18 cellular contexts compared by ENCODE assay signal in the genomic region with DNA sequence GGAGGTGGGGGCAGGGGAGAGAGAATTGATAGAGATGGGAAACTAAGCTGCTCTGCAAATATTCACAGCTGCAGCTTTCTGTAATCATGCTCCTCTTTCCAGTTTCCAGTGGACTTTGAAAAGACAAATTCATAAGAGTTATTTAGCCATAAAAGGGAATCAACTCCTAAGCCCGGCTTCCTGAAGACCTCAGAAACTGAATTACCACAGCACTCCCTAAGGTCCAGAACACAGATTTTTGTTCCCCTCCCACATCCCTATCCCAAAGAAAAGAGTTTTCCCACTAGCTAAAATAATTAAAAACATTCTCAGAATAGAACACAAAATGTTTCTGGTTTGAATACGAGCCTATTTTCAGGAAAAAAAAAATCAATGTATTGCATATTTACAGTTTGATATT.
"Had no signal": no experiment of that assay in that cellular context is flagged by ENCODE, and none has a peak within 500 bp of the region (broad histone marks: within the 10 kb centered on the region; RNA-seq: fewer than 3 reads in every experiment).

No MANE protein-coding gene starts in this region.

- H3K4me3 ChIP-seq: dorsolateral prefrontal cortex, lung, mucosa of descending colon, SJSA1, skin epidermis, transverse colon had no signal

- H3K27ac ChIP-seq: brain microvascular endothelial cell, dorsolateral prefrontal cortex, transverse colon had no signal

- DNase-seq: activated CD4-positive, alpha-beta T cell treated with anti-CD3 and anti-CD28 coated beads for 1 hour; activated CD4-positive, alpha-beta T cell treated with anti-CD3 and anti-CD28 coated beads, Interleukin-2, amount 50 U/mL, for 48 hours; activated effector memory CD4-positive, alpha-beta T cell treated with anti-CD3 and anti-CD28 coated beads, Interleukin-2, amount 50 U/mL, for 16 hours; activated T-cell treated with anti-CD3 and anti-CD28 coated beads, Interleukin-2, amount 50 U/mL, for 4 hours; dorsolateral prefrontal cortex; hippocampal formation; kidney glomerular epithelial cell; mucosa of descending colon; natural killer cell; occipital lobe; SW 1271; T-helper 9 cell; transverse colon had no signal

- H3K9me3 Mint-ChIP-seq: activated T-cell treated with anti-CD3 and anti-CD28 coated beads, Interleukin-2, amount 50 U/mL, for 4 hours had no signal

- ATAC-seq: activated naive CD4-positive, alpha-beta T cell treated with anti-CD3 and anti-CD28 coated beads, Interleukin-2, amount 50 U/mL, for 72 hours; activated T-cell treated with anti-CD3 and anti-CD28 coated beads, Interleukin-2, amount 50 U/mL, for 4 hours; mucosa of descending colon; natural killer cell had no signal

- H3K9me3 ChIP-seq: mucosa of descending colon, SJSA1, transverse colon had no signal

- H3K4me1 ChIP-seq: transverse colon had no signal

- H3K27me3 ChIP-seq: brain microvascular endothelial cell, SJSA1, transverse colon had no signal

- H3K27ac Mint-ChIP-seq: activated naive CD4-positive, alpha-beta T cell treated with anti-CD3 and anti-CD28 coated beads, Interleukin-2, amount 50 U/mL, for 72 hours; natural killer cell had no signal

- H3K4me3 Mint-ChIP-seq: activated T-cell treated with anti-CD3 and anti-CD28 coated beads, Interleukin-2, amount 50 U/mL, for 4 hours; natural killer cell had no signal

- H3K36me3 ChIP-seq: brain microvascular endothelial cell, SJSA1, transverse colon had no signal

- H3K36me3 Mint-ChIP-seq: natural killer cell had no signal
